Comparison of ENCODE assay signal across 8 cellular contexts in the genomic region with DNA sequence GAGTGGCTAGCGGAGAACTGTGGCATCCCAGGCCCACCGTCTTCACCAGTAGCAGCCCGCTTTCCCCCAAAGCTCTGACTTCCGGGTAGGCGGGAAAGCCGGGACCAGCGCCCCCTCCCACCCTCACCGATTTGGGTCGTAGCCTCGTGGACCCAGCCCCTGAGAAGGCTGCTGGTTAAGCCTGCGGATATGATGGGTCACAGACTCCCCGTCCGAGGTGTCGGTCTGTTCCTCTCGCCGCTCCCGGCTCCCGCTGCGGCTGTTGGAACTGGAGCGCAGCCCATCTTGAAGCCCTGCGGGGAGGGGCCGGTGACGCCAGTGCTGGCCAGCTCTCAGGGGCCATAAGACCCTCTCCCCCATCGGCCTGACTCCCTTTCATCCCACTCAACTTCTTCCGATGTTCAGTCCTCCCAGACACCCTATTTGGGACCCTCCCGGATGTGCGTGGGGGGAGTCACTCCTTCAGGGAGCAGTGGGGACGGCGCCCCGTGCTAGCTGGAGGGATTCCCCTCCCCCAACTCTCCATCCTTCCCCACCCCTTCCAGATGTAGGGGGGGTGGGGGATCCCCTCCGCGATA. TPM values are rescaled to one million over a fixed set of nuclear protein-coding genes. Genes with fewer than 3 reads are reported as not detected.
DNase-seq lines count a peak whose midpoint lies in the region; ATAC-seq and TF ChIP-seq lines count a peak whose summit lies in the region.

No MANE protein-coding gene starts in this region.

- peak overlapping the region; percentile 99 for H3K27ac ChIP-seq in HUES64 (ENCODE audit: low read depth, low read length)

- WGBS in HUES64 = under 1% methylated on average over 29 of the region's 32 CpGs

- H3K4me3 ChIP-seq in HUES64 (ENCODE audit: low read length) = peak overlapping the region; percentile 81

- H3K36me3 ChIP-seq in HUES64 (ENCODE audit: insufficient read depth, low read length) = peaks cover 56% of the 10 kb centered on the region

- peaks cover 48% of the 10 kb centered on the region for H3K4me1 Mint-ChIP-seq in activated naive CD8-positive, alpha-beta T cell treated with anti-CD3 and anti-CD28 coated beads, Interleukin-2, amount 50 U/mL, for 24 hours
- H3K4me1 Mint-ChIP-seq in osteocyte (ENCODE audit: unreplicated experiment) = peaks cover 28% of the 10 kb centered on the region

- peaks cover 9% of the 10 kb centered on the region; the same call in 1 of the 2 replicates for H3K4me1 ChIP-seq in HUES64 (ENCODE audit: insufficient read depth, low read length)

- H3K9me3 ChIP-seq in HUES64 (ENCODE audit: insufficient read depth, low read depth, low read length) = no peaks in the 10 kb centered on the region

- peak overlapping the region; percentile 87 for H3K9ac ChIP-seq in HUES64 (ENCODE audit: low read depth, low read length)

- no peaks in the 10 kb centered on the region for H3K9me3 Mint-ChIP-seq in activated naive CD8-positive, alpha-beta T cell treated with anti-CD3 and anti-CD28 coated beads, Interleukin-2, amount 50 U/mL, for 24 hours
- H3K9me3 Mint-ChIP-seq in osteocyte (ENCODE audit: unreplicated experiment) = no peaks in the 10 kb centered on the region

- peaks cover 67% of the 10 kb centered on the region for H3K36me3 Mint-ChIP-seq in activated naive CD8-positive, alpha-beta T cell treated with anti-CD3 and anti-CD28 coated beads, Interleukin-2, amount 50 U/mL, for 24 hours (ENCODE audit: low read depth)
- peaks cover 33% of the 10 kb centered on the region for H3K36me3 Mint-ChIP-seq in osteocyte (ENCODE audit: unreplicated experiment)

- peak; percentile 1 for ATAC-seq in activated naive CD8-positive, alpha-beta T cell treated with anti-CD3 and anti-CD28 coated beads, Interleukin-2, amount 50 U/mL, for 24 hours
- no peak for ATAC-seq in GM21423 (IDR thresholded peaks at IDR 0.05; ENCODE audit: unreplicated experiment)

- intact Hi-C loops in cardiac septum (cut with DNase I) = loop anchor here (2.0 to 5.0 kb wide), 2 partner anchors 15 to 62 kb away; a partner anchor contains a TSS

- no peaks in the 10 kb centered on the region for H3K27me3 Mint-ChIP-seq in activated naive CD8-positive, alpha-beta T cell treated with anti-CD3 and anti-CD28 coated beads, Interleukin-2, amount 50 U/mL, for 24 hours
- H3K27me3 Mint-ChIP-seq in osteocyte (ENCODE audit: unreplicated experiment) = no peaks in the 10 kb centered on the region

- H3K27ac Mint-ChIP-seq in activated naive CD8-positive, alpha-beta T cell treated with anti-CD3 and anti-CD28 coated beads, Interleukin-2, amount 50 U/mL, for 24 hours = peak overlapping the region; percentile 100
- peak overlapping the region; percentile 99 for H3K27ac Mint-ChIP-seq in osteocyte (ENCODE audit: unreplicated experiment)

- DNase-seq in ELR (ENCODE audit: low read depth) = peak; percentile 57
- DNase-seq in activated naive CD8-positive, alpha-beta T cell treated with anti-CD3 and anti-CD28 coated beads, Interleukin-2, amount 50 U/mL, for 24 hours = no peak
- peak; percentile 76 for DNase-seq in cardiac septum (ENCODE audit: low spot score)
- no peak for DNase-seq in osteocyte (ENCODE audit: extremely low spot score, unreplicated experiment)
- DNase-seq in OCI-M1 (lab: John Stamatoyannopoulos, UW) = no peak
- DNase-seq in SHP77 (lab: John Stamatoyannopoulos, UW) = no peak

- TF ChIP-seq CTCF in osteocyte (IDR thresholded peaks at IDR 0.05) = no peak

- H3K27me3 ChIP-seq in HUES64 (ENCODE audit: insufficient read depth, low read length) = no peaks in the 10 kb centered on the region

- peak overlapping the region; percentile 100 for H3K4me3 Mint-ChIP-seq in activated naive CD8-positive, alpha-beta T cell treated with anti-CD3 and anti-CD28 coated beads, Interleukin-2, amount 50 U/mL, for 24 hours
- peak overlapping the region; percentile 97 for H3K4me3 Mint-ChIP-seq in osteocyte (ENCODE audit: unreplicated experiment)

RNA-seq across cellular contexts. Expression of a gene that starts 0.8 kb away (rescaled TPM):
- polyA plus RNA-seq in HUES64 (2013, experiment 1 of 2) = 49.8 TPM
- 41.7 TPM for polyA plus RNA-seq in HUES64 (2013, experiment 2 of 2)
- total RNA-seq in cardiac septum (19.6 TPM), osteocyte (81.0 and 84.4 TPM in 2 replicates)

RNA-seq across cellular contexts. Expression of a gene that starts 1.6 kb away (rescaled TPM):
- 19.1 TPM for polyA plus RNA-seq in HUES64 (2013, experiment 1 of 2)
- polyA plus RNA-seq in HUES64 (2013, experiment 2 of 2) = 21.8 TPM
- total RNA-seq in cardiac septum = 3.2 TPM
- total RNA-seq in osteocyte = 12.1 and 17.1 TPM in 2 replicates

RNA-seq across cellular contexts. Expression of a gene that starts 15.7 kb away (rescaled TPM):
- polyA plus RNA-seq in HUES64 (2013, experiment 1 of 2) = 93.5 TPM
- polyA plus RNA-seq in HUES64 (2013, experiment 2 of 2) = 89.3 TPM
- total RNA-seq in cardiac septum = 44.2 TPM
- total RNA-seq in osteocyte = 63.8 and 70.5 TPM in 2 replicates

Comparison
In these comparisons a context has a peak if more than half of its experiments do, and no peak if none do; other contexts are left out.
1. DNase-seq: peak in ELR (single experiment) and cardiac septum (single experiment); none in activated naive CD8-positive, alpha-beta T cell treated with anti-CD3 and anti-CD28 coated beads, Interleukin-2, amount 50 U/mL, for 24 hours (single experiment), osteocyte (single experiment), OCI-M1 (single experiment) and SHP77 (0 of 2).